14 cellular contexts compared by ENCODE assay signal in the genomic region with DNA sequence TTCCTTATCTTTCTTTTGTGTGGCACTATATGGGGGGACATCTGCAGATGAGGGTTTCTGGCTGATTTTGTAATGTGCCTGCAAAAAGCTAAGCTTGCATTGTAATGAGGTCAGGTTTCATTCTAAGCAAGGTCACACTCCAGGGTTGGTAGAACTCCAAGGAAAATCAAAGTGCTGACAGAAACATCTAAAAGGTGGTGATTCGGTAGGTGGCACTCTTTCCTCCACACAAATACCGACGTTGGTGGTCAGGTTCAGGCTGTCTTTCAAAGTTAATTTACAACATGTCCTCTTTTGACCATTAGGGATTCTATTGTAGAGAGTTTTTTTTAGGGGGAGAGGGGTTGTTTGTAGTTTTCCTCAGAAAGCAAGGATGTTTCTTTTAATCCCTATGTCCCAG.
DNase-seq lines count a peak whose midpoint lies in the region; ATAC-seq and TF ChIP-seq lines count a peak whose summit lies in the region.
"Had no signal": no experiment of that assay in that cellular context is flagged by ENCODE, and none has a peak within 500 bp of the region (broad histone marks: within the 10 kb centered on the region; RNA-seq: fewer than 3 reads in every experiment).

No MANE protein-coding gene starts in this region.

- H3K4me3 ChIP-seq in Panc1 (ENCODE audit: low read depth in 2 of 2, low read length in 2 of 2) (no peak overlapping the region), parathyroid adenoma (ENCODE audit: low read depth, low read length) (no peak overlapping the region), dorsolateral prefrontal cortex (no peak overlapping the region)
- H3K4me3 ChIP-seq: prostate gland had no signal

- intact Hi-C loops in Panc1 (cut with micrococcal nuclease; ENCODE audit: unreplicated experiment) (no loop called here), left ventricle myocardium superior (cut with micrococcal nuclease) (no loop called here), dorsolateral prefrontal cortex (cut with DNase I) (no loop called here)

- H3K9me3 ChIP-seq in Panc1 (ENCODE audit: control insufficient read depth, insufficient read depth, low read depth, low read length): no peaks in the 10 kb centered on the region
- H3K9me3 ChIP-seq in parathyroid adenoma (ENCODE audit: control insufficient read depth, low read length): no peaks in the 10 kb centered on the region
- H3K9me3 ChIP-seq: prostate gland had no signal

- no peak for ATAC-seq in Panc1
- ATAC-seq in left ventricle myocardium superior: peak; percentile 89
- no peak for ATAC-seq in GM21526 (IDR thresholded peaks at IDR 0.05; ENCODE audit: low FRiP score, unreplicated experiment)
- ATAC-seq in GM21528 (IDR thresholded peaks at IDR 0.05; ENCODE audit: low FRiP score, unreplicated experiment): no peak
- ATAC-seq: HCT116 had no signal

- TF ChIP-seq CTCF in Panc1 (IDR thresholded peaks at IDR 0.05): peak; percentile 10; the same call in 1 of the 2 replicates
- peak; percentile 33 for TF ChIP-seq CTCF in parathyroid adenoma (IDR thresholded peaks at IDR 0.05)
- peak in 3 of 56 donors; percentile 11 to 36 (median 21) for TF ChIP-seq CTCF in dorsolateral prefrontal cortex (IDR thresholded peaks at IDR 0.05 in 54 of 56, conservative IDR thresholded peaks at IDR 0.05 in 2 of 56; ENCODE audit: low read depth in 1 of 56, partially characterized antibody in 56 of 56)

- BruUV-seq in Panc1 (replicated peaks; lab: Mats Ljungman, UMichigan): no TSS peak

- H3K27me3 ChIP-seq in Panc1 (ENCODE audit: control insufficient read depth, insufficient read depth, low read length) (no peaks in the 10 kb centered on the region), parathyroid adenoma (ENCODE audit: control insufficient read depth, insufficient read depth, low read length) (no peaks in the 10 kb centered on the region), dorsolateral prefrontal cortex (peaks cover 0 to 3% (median 0%) of the 10 kb centered on the region in 45 donors)

- H3K4me1 ChIP-seq in Panc1 (ENCODE audit: control insufficient read depth, insufficient read depth, low read length) (no peaks in the 10 kb centered on the region), parathyroid adenoma (peaks cover 2% of the 10 kb centered on the region)
- H3K4me1 ChIP-seq: prostate gland had no signal

- H3K4me2 ChIP-seq in parathyroid adenoma (ENCODE audit: low read length): peak overlapping the region; percentile 39

- H3K79me2 ChIP-seq in parathyroid adenoma: no peaks in the 10 kb centered on the region

- no peak overlapping the region for H3K9ac ChIP-seq in parathyroid adenoma

- H3K36me3 ChIP-seq in Panc1 (ENCODE audit: control insufficient read depth, insufficient read depth, low read length) (no peaks in the 10 kb centered on the region), parathyroid adenoma (ENCODE audit: control insufficient read depth, insufficient read depth, low read length) (no peaks in the 10 kb centered on the region)
- H3K36me3 ChIP-seq: prostate gland had no signal

- POLR2A ChIA-PET in Panc1 (lab: Charles Lee): no interaction called here

- CTCF ChIA-PET in Panc1 (lab: Charles Lee): no interaction called here

- TF ChIP-seq POLR2A in erythroblast (IDR thresholded peaks at IDR 0.05; ENCODE audit: low read length): no peak

- peak; percentile 46 for DNase-seq in H4 (ENCODE audit: low spot score)
- DNase-seq in Panc1 (ENCODE audit: low read depth, low spot score): no peak
- no peak for DNase-seq in left ventricle myocardium superior
- no peak for DNase-seq in erythroblast (lab: John Stamatoyannopoulos, UW)
- DNase-seq in dorsolateral prefrontal cortex: no peak
- DNase-seq: activated CD4-positive, alpha-beta T cell treated with anti-CD3 and anti-CD28 coated beads, Interleukin-2, amount 10 ng/mL, durations not matched to agents 24 days and 14 days; activated naive CD4-positive, alpha-beta T cell; DMS153; RPMI8226 had no signal

- no peak overlapping the region for H2AFZ ChIP-seq in parathyroid adenoma

- in situ Hi-C loops in Panc1 (cut with HindIII; ENCODE audit: low pct_unique_long_range_greater_than_20kb, low sequenced_read_pairs): no loop called here

- no peak overlapping the region for H3K27ac ChIP-seq in Panc1 (ENCODE audit: low read length)
- no peak overlapping the region for H3K27ac ChIP-seq in parathyroid adenoma
- no peak overlapping the region for H3K27ac ChIP-seq in dorsolateral prefrontal cortex
- H3K27ac ChIP-seq: prostate gland had no signal
